ENCODE assay signal across 12 cellular contexts in the genomic region with DNA sequence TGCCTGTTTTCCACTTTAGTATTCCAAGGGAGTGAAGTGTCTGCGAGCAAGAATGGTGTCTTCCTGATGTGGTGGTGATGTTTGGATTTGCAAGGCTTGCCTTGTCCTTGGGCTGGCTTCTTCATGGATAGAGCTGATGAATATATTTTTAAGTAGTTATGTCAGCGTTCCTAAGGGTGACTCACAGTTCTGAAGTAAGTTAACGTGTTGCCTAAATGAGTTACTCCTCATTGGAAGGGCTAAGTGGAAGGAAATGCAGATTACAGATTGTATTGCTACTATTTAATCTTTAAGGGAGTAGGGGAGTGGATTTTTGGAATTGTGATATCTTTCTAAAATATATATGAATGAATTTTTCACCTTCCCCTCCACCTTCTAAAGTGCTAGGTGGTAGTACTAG.
DNase-seq lines count a peak whose midpoint lies in the region; ATAC-seq and TF ChIP-seq lines count a peak whose summit lies in the region.
"Had no signal": no experiment of that assay in that cellular context is flagged by ENCODE, and none has a peak within 500 bp of the region (broad histone marks: within the 10 kb centered on the region; RNA-seq: fewer than 3 reads in every experiment).

No MANE protein-coding gene starts in this region.

- in situ Hi-C loops in transverse colon (cut with MboI; ENCODE audit: low pct_ligation_motif_present in 1 of 4, low pct_unique_long_range_greater_than_20kb in 1 of 4, low sequenced_read_pairs in 3 of 4) = loop anchor here in 1 of 4 donors (25.0 kb wide), 1 partner anchor 181 kb away; no protein-coding TSS in a partner anchor

- no peaks in the 10 kb centered on the region for H3K9me3 ChIP-seq in heart left ventricle
- H3K9me3 ChIP-seq in SJSA1 (replicated peaks) = no peaks in the 10 kb centered on the region
- H3K9me3 ChIP-seq in upper lobe of right lung = no peaks in the 10 kb centered on the region
- no peaks in the 10 kb centered on the region for H3K9me3 ChIP-seq in transverse colon

- TF ChIP-seq CTCF in heart left ventricle (IDR thresholded peaks at IDR 0.05) (no peak), fibroblast of the aortic adventitia (IDR thresholded peaks at IDR 0.05; ENCODE audit: insufficient read depth, low read length) (peak; percentile 7), upper lobe of right lung (IDR thresholded peaks at IDR 0.05) (no peak), transverse colon (IDR thresholded peaks at IDR 0.05) (no peak)

- DNase-seq in heart left ventricle = no peak
- DNase-seq in Right ventricle myocardium inferior (ENCODE audit: missing footprints) = no peak
- DNase-seq in SJSA1 (ENCODE audit: low read depth in 1 of 2, low spot score in 2 of 2) = peak in 1 of 2 experiments; percentile 58
- peak; percentile 85 for DNase-seq in fibroblast of the aortic adventitia (ENCODE audit: low read depth)
- DNase-seq in upper lobe of right lung = no peak
- DNase-seq in transverse colon = no peak
- DNase-seq in stimulated activated CD4-positive, alpha-beta T cell treated with anti-CD3 and anti-CD28 coated beads, Interleukin-12 subunit alpha, Interleukin-12 subunit beta, amount 100 ng/mL, for 4 hours = no peak
- no peak for DNase-seq in NCI-H2029 treated with DMSO at 0.1 percent for 48 hours (lab: John Stamatoyannopoulos, UW)
- DNase-seq: activated B cell treated with CpG ODN at 0.5 μM for 24 hours; activated naive CD8-positive, alpha-beta T cell treated with anti-CD3 and anti-CD28 coated beads for 36 hours; hypothalamus; NCI-H510A treated with DMSO at 0.1 percent for 48 hours had no signal

- ATAC-seq in heart left ventricle (peak in 3 of 4 donors; percentile 36 to 74 (median 61)), Right ventricle myocardium inferior (no peak), upper lobe of right lung (peak; percentile 62)

- TF ChIP-seq POLR2A in heart left ventricle (IDR thresholded peaks at IDR 0.05) = no peak
- TF ChIP-seq POLR2A in transverse colon (IDR thresholded peaks at IDR 0.05) = no peak

- no peak overlapping the region for H3K4me3 ChIP-seq in heart left ventricle
- no peak overlapping the region for H3K4me3 ChIP-seq in SJSA1
- no peak overlapping the region for H3K4me3 ChIP-seq in fibroblast of the aortic adventitia (ENCODE audit: low read depth, low read length)
- no peak overlapping the region for H3K4me3 ChIP-seq in upper lobe of right lung
- no peak overlapping the region for H3K4me3 ChIP-seq in transverse colon

- intact Hi-C loops in heart left ventricle (cut with DNase I) = loop anchor here in 9 of 10 donors (5.0 kb wide), 9 partner anchors 46 to 1521 kb away; a partner anchor contains a TSS
- intact Hi-C loops in Right ventricle myocardium inferior (cut with DNase I) = loop anchor here (5.0 kb wide), 1 partner anchor 41 kb away; no protein-coding TSS in a partner anchor
- intact Hi-C loops in upper lobe of right lung (cut with DNase I) = no loop called here
- intact Hi-C loops in transverse colon (cut with DNase I; ENCODE audit: low total_unique reads) = no loop called here

- H3K27ac ChIP-seq in heart left ventricle = no peak overlapping the region
- peak overlapping the region; percentile 23 for H3K27ac ChIP-seq in SJSA1
- no peak overlapping the region for H3K27ac ChIP-seq in upper lobe of right lung
- no peak overlapping the region for H3K27ac ChIP-seq in transverse colon

- H3K4me1 ChIP-seq in heart left ventricle (peaks cover 3 to 79% (median 60%) of the 10 kb centered on the region in 12 donors), SJSA1 (replicated peaks) (peaks cover 19% of the 10 kb centered on the region), upper lobe of right lung (peaks cover 64% of the 10 kb centered on the region), transverse colon (peaks cover 4 to 70% (median 19%) of the 10 kb centered on the region in 4 donors)

- TF ChIP-seq EP300 in transverse colon (IDR thresholded peaks at IDR 0.05; ENCODE audit: low read depth) = no peak

- no peaks in the 10 kb centered on the region for H3K36me3 ChIP-seq in heart left ventricle
- H3K36me3 ChIP-seq in SJSA1 = no peaks in the 10 kb centered on the region
- no peaks in the 10 kb centered on the region for H3K36me3 ChIP-seq in upper lobe of right lung
- no peaks in the 10 kb centered on the region for H3K36me3 ChIP-seq in transverse colon

- H3K27me3 ChIP-seq in heart left ventricle (no peaks in the 10 kb centered on the region), SJSA1 (replicated peaks) (no peaks in the 10 kb centered on the region), upper lobe of right lung (no peaks in the 10 kb centered on the region), transverse colon (no peaks in the 10 kb centered on the region)

- 37 to 40% (median 39%) methylated on average over 3 of the region's 3 CpGs for WGBS in heart left ventricle, 4 donors
- WGBS in transverse colon (ENCODE audit: low coverage in 1 of 2), 2 donors = 52 to 61% methylated on average over 3 of the region's 3 CpGs

Comparison
In these comparisons a context has a peak if more than half of its experiments do, and no peak if none do; other contexts are left out.
1. intact Hi-C loops: an anchor here in heart left ventricle (5.0 kb wide) and Right ventricle myocardium inferior (5.0 kb wide); none called in upper lobe of right lung and transverse colon.